Comparison of ENCODE assay signal across 17 cellular contexts in genomic region chr17:286571-286970, GRCh38.
"Had no signal": no experiment of that assay in that cellular context is flagged by ENCODE, and none has a peak within 500 bp of the region (broad histone marks: within the 10 kb centered on the region; RNA-seq: fewer than 3 reads in every experiment).

No MANE protein-coding gene starts in this region.

- H3K9me3 ChIP-seq: ascending aorta, mucosa of descending colon, SK-N-SH, tibial artery had no signal

- H3K36me3 ChIP-seq: ascending aorta, tibial artery had no signal

- H3K27me3 Mint-ChIP-seq: activated B cell treated with CpG ODN at 0.5 μM for 24 hours; activated CD4-positive, alpha-beta T cell treated with anti-CD3 and anti-CD28 coated beads, Interleukin-2, amount 10 ng/mL, durations not matched to agents 24 days and 14 days; activated naive CD8-positive, alpha-beta T cell treated with anti-CD3 and anti-CD28 coated beads, Interleukin-2, amount 10 ng/mL, durations not matched to agents 7 days and 5 days; central memory CD8-positive, alpha-beta T cell; memory B cell had no signal

- DNase-seq: activated B cell treated with CpG ODN at 0.5 μM for 24 hours; activated CD4-positive, alpha-beta T cell treated with anti-CD3 and anti-CD28 coated beads, Interleukin-2, amount 10 ng/mL, durations not matched to agents 24 days and 14 days; activated CD8-positive, alpha-beta memory T cell treated with anti-CD3 and anti-CD28 coated beads for 24 hours; activated naive CD8-positive, alpha-beta T cell treated with anti-CD3 and anti-CD28 coated beads, Interleukin-2, amount 10 ng/mL, durations not matched to agents 7 days and 5 days; foreskin keratinocyte; hypothalamus; left ventricle myocardium superior; naive B cell; SK-N-SH; stimulated activated naive CD8-positive, alpha-beta T cell treated with anti-CD3 and anti-CD28 coated beads, Interleukin-15, Interleukin-2, amounts not matched to agents 100 U/mL and 50 U/mL, for 24 hours; substantia nigra had no signal

- H3K9me3 Mint-ChIP-seq: activated B cell treated with CpG ODN at 0.5 μM for 24 hours; activated CD4-positive, alpha-beta T cell treated with anti-CD3 and anti-CD28 coated beads, Interleukin-2, amount 10 ng/mL, durations not matched to agents 24 days and 14 days; activated naive CD8-positive, alpha-beta T cell treated with anti-CD3 and anti-CD28 coated beads, Interleukin-2, amount 10 ng/mL, durations not matched to agents 7 days and 5 days; central memory CD8-positive, alpha-beta T cell; memory B cell had no signal

- H3K4me1 Mint-ChIP-seq: activated B cell treated with CpG ODN at 0.5 μM for 24 hours; activated CD4-positive, alpha-beta T cell treated with anti-CD3 and anti-CD28 coated beads, Interleukin-2, amount 10 ng/mL, durations not matched to agents 24 days and 14 days had no signal

- H3K4me3 ChIP-seq: ascending aorta, coronary artery, mucosa of descending colon, tibial artery had no signal

- H3K27me3 ChIP-seq: ascending aorta, foreskin keratinocyte had no signal

- H3K9ac ChIP-seq: SK-N-SH had no signal

- H3K4me2 ChIP-seq: SK-N-SH had no signal

- H3K27ac ChIP-seq: ascending aorta, coronary artery, foreskin keratinocyte, tibial artery had no signal

- H3K4me3 Mint-ChIP-seq: activated B cell treated with CpG ODN at 0.5 μM for 24 hours; activated CD4-positive, alpha-beta T cell treated with anti-CD3 and anti-CD28 coated beads, Interleukin-2, amount 10 ng/mL, durations not matched to agents 24 days and 14 days; activated naive CD8-positive, alpha-beta T cell treated with anti-CD3 and anti-CD28 coated beads, Interleukin-2, amount 10 ng/mL, durations not matched to agents 7 days and 5 days; central memory CD8-positive, alpha-beta T cell; memory B cell; naive B cell had no signal

- H3K27ac Mint-ChIP-seq: activated B cell treated with CpG ODN at 0.5 μM for 24 hours; activated CD4-positive, alpha-beta T cell treated with anti-CD3 and anti-CD28 coated beads, Interleukin-2, amount 10 ng/mL, durations not matched to agents 24 days and 14 days; activated naive CD8-positive, alpha-beta T cell treated with anti-CD3 and anti-CD28 coated beads, Interleukin-2, amount 10 ng/mL, durations not matched to agents 7 days and 5 days; memory B cell; naive B cell had no signal

- ATAC-seq: foreskin keratinocyte; left ventricle myocardium superior; mucosa of descending colon; stimulated activated naive CD8-positive, alpha-beta T cell treated with anti-CD3 and anti-CD28 coated beads, Interleukin-15, Interleukin-2, amounts not matched to agents 100 U/mL and 50 U/mL, for 24 hours had no signal

- H3K4me1 ChIP-seq: ascending aorta, foreskin keratinocyte, tibial artery had no signal

- H3K36me3 Mint-ChIP-seq: activated naive CD8-positive, alpha-beta T cell treated with anti-CD3 and anti-CD28 coated beads, Interleukin-2, amount 10 ng/mL, durations not matched to agents 7 days and 5 days; naive B cell had no signal
